Comparison of ENCODE assay signal across 8 cellular contexts in the genomic region with DNA sequence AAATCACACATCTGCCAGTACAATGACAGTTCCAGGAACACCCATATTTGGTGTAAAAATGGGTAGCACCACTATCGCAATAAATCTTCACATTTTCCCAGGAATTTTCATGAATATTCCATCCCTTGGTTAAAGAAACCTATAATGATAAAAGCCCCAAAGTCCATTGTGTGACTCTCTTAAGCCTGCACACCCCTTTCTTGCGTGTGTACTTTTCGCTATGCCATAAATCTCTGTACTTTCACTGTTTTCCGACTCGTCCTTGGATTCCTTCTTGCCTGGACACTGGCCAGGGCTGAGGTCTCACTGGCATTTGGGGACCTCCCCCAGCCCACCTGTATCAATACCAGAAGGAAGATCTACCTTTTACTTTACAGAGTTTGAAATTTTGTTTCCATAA.
"Had no signal": no experiment of that assay in that cellular context is flagged by ENCODE, and none has a peak within 500 bp of the region (broad histone marks: within the 10 kb centered on the region; RNA-seq: fewer than 3 reads in every experiment).

No MANE protein-coding gene starts in this region.

- DNase-seq: GDM1, GF-D8 had no signal

- ATAC-seq: GM12878 had no signal

- FAIRE-seq: G401.6, GM12878, GM12891, GM12892, GM18507, GM19239 had no signal

- H3K4me3 ChIP-seq: GM12878 had no signal
